Comparison of ENCODE assay signal across 14 cellular contexts in genomic region chr14:93064411-93065271, GRCh38. TPM values are rescaled to one million over a fixed set of nuclear protein-coding genes. Genes with fewer than 3 reads are reported as not detected.
A peak's percentile ranks its signal among the peaks of the same experiment; 100 is the strongest.
DNase-seq lines count a peak whose midpoint lies in the region; ATAC-seq, FAIRE-seq and TF ChIP-seq lines count a peak whose summit lies in the region.
"Had no signal": no experiment of that assay in that cellular context is flagged by ENCODE, and none has a peak within 500 bp of the region (broad histone marks: within the 10 kb centered on the region; RNA-seq: fewer than 3 reads in every experiment).

No MANE protein-coding gene starts in this region.

- no peaks in the 10 kb centered on the region for H3K9me3 ChIP-seq in SU-DHL-6 (ENCODE audit: insufficient read depth, low read length)
- H3K9me3 ChIP-seq: suprapubic skin had no signal

- H3K27ac ChIP-seq in SU-DHL-6 (ENCODE audit: low read depth, low read length), result peak overlapping the region; percentile 60; the same call in 1 of the 2 replicates
- H3K27ac ChIP-seq: suprapubic skin had no signal

- no peaks in the 10 kb centered on the region for H3K9me2 ChIP-seq in SU-DHL-6 (replicated peaks; ENCODE audit: insufficient read depth, low read length)

- DNase-seq in GM12892 (ENCODE audit: insufficient read length) (no peak), fibroblast of the aortic adventitia (ENCODE audit: low read depth) (peak; percentile 60), smooth muscle cell of the brain vasculature (ENCODE audit: low read depth, low spot score) (peak; percentile 21), RCC 7860 (ENCODE audit: low spot score) (no peak), NCI-H510A (lab: John Stamatoyannopoulos, UW) (no peak)
- DNase-seq: amygdala, foreskin melanocyte, NCI-H526 treated with DMSO at 0.1 percent for 48 hours had no signal

- no peaks in the 10 kb centered on the region for H4K20me1 ChIP-seq in SU-DHL-6 (ENCODE audit: low read depth, low read length)

- no peak for TF ChIP-seq CTCF in SU-DHL-6 (IDR thresholded peaks at IDR 0.05; ENCODE audit: insufficient read depth, low read length, poor library complexity, severe bottlenecking)
- TF ChIP-seq CTCF in fibroblast of the aortic adventitia (IDR thresholded peaks at IDR 0.05; ENCODE audit: insufficient read depth, low read length), result no peak

- H3F3A ChIP-seq in SU-DHL-6 (ENCODE audit: insufficient read depth), result no peaks in the 10 kb centered on the region

- H3K9ac ChIP-seq in SU-DHL-6 (ENCODE audit: low read length), result no peak overlapping the region

- H3K4me2 ChIP-seq in SU-DHL-6 (ENCODE audit: low read depth, low read length, poor library complexity, severe bottlenecking), result peak overlapping the region; percentile 24

- no peaks in the 10 kb centered on the region for H3K36me3 ChIP-seq in SU-DHL-6 (ENCODE audit: low read length)
- H3K36me3 ChIP-seq: suprapubic skin had no signal

- ATAC-seq in HG03469 (IDR thresholded peaks at IDR 0.05; ENCODE audit: unreplicated experiment) (no peak), GM19463 (IDR thresholded peaks at IDR 0.05; ENCODE audit: unreplicated experiment) (no peak)

- H3K4me3 ChIP-seq in SU-DHL-6 (ENCODE audit: insufficient read depth, low read length, poor library complexity, severe bottlenecking), result no peak overlapping the region
- no peak overlapping the region for H3K4me3 ChIP-seq in fibroblast of the aortic adventitia (ENCODE audit: low read depth, low read length)
- H3K4me3 ChIP-seq: suprapubic skin had no signal

- H3K27me3 ChIP-seq in SU-DHL-6 (ENCODE audit: low read length), result no peaks in the 10 kb centered on the region
- H3K27me3 ChIP-seq: suprapubic skin had no signal

- no peak for TF ChIP-seq POLR2A in GM12892 (IDR thresholded peaks at IDR 0.05; ENCODE audit: low read depth, low read length)

- H3K79me2 ChIP-seq in SU-DHL-6 (ENCODE audit: insufficient read depth, low read length), result no peaks in the 10 kb centered on the region

- FAIRE-seq in GM12892 (lab: Jason Lieb, UNC), result peak; percentile 54
- no peak for FAIRE-seq in RCC 7860 (lab: Jason Lieb, UNC)
- FAIRE-seq: G401.6, TTC549 had no signal

- no peak overlapping the region for H2AFZ ChIP-seq in SU-DHL-6 (ENCODE audit: low read depth, low read length, severe bottlenecking)

RNA-seq across cellular contexts. Expression of gene ITPK1, which starts 51.1 kb away (rescaled TPM):
- 22.0 TPM for polyA plus RNA-seq in GM12892 (2012; ENCODE audit: missing spikeins)
- 3.7 and 20.1 TPM in 2 replicates for total RNA-seq in fibroblast of the aortic adventitia (ENCODE audit: low replicate concordance)

Comparison
In these comparisons a context has a peak if more than half of its experiments do, and no peak if none do; other contexts are left out.
1. DNase-seq: peak in fibroblast of the aortic adventitia (single experiment) and smooth muscle cell of the brain vasculature (single experiment); none in GM12892 (single experiment), RCC 7860 (single experiment) and NCI-H510A (single experiment).